ENCODE assay signal across 32 cellular contexts in genomic region chr7:51764981-51765380, GRCh38.
"Had no signal": no experiment of that assay in that cellular context is flagged by ENCODE, and none has a peak within 500 bp of the region (broad histone marks: within the 10 kb centered on the region; RNA-seq: fewer than 3 reads in every experiment).

No MANE protein-coding gene starts in this region.

- H3K9me3 ChIP-seq: adrenal gland, body of pancreas, breast epithelium had no signal

- H3K27ac ChIP-seq: adrenal gland, body of pancreas, brain microvascular endothelial cell, breast epithelium, VCaP had no signal

- H3K36me3 ChIP-seq: adrenal gland, brain microvascular endothelial cell, breast epithelium had no signal

- H3K4me3 ChIP-seq: adrenal gland, body of pancreas, breast epithelium had no signal

- H3K27me3 Mint-ChIP-seq: activated B cell treated with CpG ODN at 0.5 μM for 24 hours; activated CD4-positive, alpha-beta memory T cell treated with anti-CD3 and anti-CD28 coated beads for 36 hours; activated CD4-positive, alpha-beta T cell treated with anti-CD3 and anti-CD28 coated beads, Interleukin-2, amount 10 ng/mL, durations not matched to agents 24 days and 14 days; activated CD8-positive, alpha-beta memory T cell treated with anti-CD3 and anti-CD28 coated beads, Interleukin-2, amount 10 ng/mL, durations not matched to agents 7 days and 5 days; activated naive CD8-positive, alpha-beta T cell treated with anti-CD3 and anti-CD28 coated beads for 36 hours; activated T-cell treated with anti-CD3 and anti-CD28 coated beads, Interleukin-2, amount 50 U/mL, for 24 hours; T-cell; T-helper 17 cell had no signal

- FAIRE-seq: astrocyte, TTC549 had no signal

- ATAC-seq: activated CD8-positive, alpha-beta memory T cell treated with anti-CD3 and anti-CD28 coated beads, Interleukin-2, amount 10 ng/mL, durations not matched to agents 7 days and 5 days; activated CD8-positive, alpha-beta T cell treated with anti-CD3 and anti-CD28 coated beads, Interleukin-2, amount 10 ng/mL, durations not matched to agents 7 days and 5 days; body of pancreas; T-cell; T-helper 17 cell had no signal

- DNase-seq: activated B cell treated with CpG ODN at 0.5 μM for 24 hours; activated CD4-positive, alpha-beta memory T cell treated with anti-CD3 and anti-CD28 coated beads for 36 hours; activated CD4-positive, alpha-beta T cell treated with anti-CD3 and anti-CD28 coated beads for 4 hours; activated CD4-positive, alpha-beta T cell treated with anti-CD3 and anti-CD28 coated beads, Interleukin-2, amount 10 ng/mL, durations not matched to agents 24 days and 14 days; activated CD4-positive, alpha-beta T cell treated with anti-CD3 and anti-CD28 coated beads, Interleukin-2, amount 50 U/mL, for 1 hour; activated CD4-positive, alpha-beta T cell treated with anti-CD3 and anti-CD28 coated beads, Interleukin-2, amount 50 U/mL, for 4 hours; activated CD4-positive, CD25-positive, alpha-beta regulatory T cell treated with anti-CD3 and anti-CD28 coated beads, Interleukin-2, amount 50 U/mL, for 72 hours; activated CD8-positive, alpha-beta memory T cell treated with anti-CD3 and anti-CD28 coated beads for 24 hours; activated CD8-positive, alpha-beta memory T cell treated with anti-CD3 and anti-CD28 coated beads, Interleukin-2, amount 10 ng/mL, durations not matched to agents 7 days and 5 days; activated CD8-positive, alpha-beta memory T cell treated with anti-CD3 and anti-CD28 coated beads, Interleukin-2, amount 50 U/mL, for 48 hours; activated CD8-positive, alpha-beta T cell treated with anti-CD3 and anti-CD28 coated beads, Interleukin-2, amount 10 ng/mL, durations not matched to agents 7 days and 5 days; activated effector memory CD4-positive, alpha-beta T cell treated with anti-CD3 and anti-CD28 coated beads, Interleukin-2, amount 50 U/mL, for 16 hours; activated gamma-delta T cell treated with Interleukin-2 at 50 U/mL for 16 hours; activated naive CD4-positive, alpha-beta T cell; activated naive CD4-positive, alpha-beta T cell treated with anti-CD3 and anti-CD28 coated beads for 36 hours; activated naive CD4-positive, alpha-beta T cell treated with anti-CD3 and anti-CD28 coated beads, Interleukin-2, amount 50 U/mL, for 16 hours; activated naive CD8-positive, alpha-beta T cell treated with anti-CD3 and anti-CD28 coated beads for 36 hours; activated T-cell treated with anti-CD3 and anti-CD28 coated beads, Interleukin-2, amount 50 U/mL, for 24 hours; activated T-cell treated with anti-CD3 and anti-CD28 coated beads, Interleukin-2, amount 50 U/mL, for 48 hours; adrenal gland; amniotic stem cell; aorta; body of pancreas; brain microvascular endothelial cell; central memory CD4-positive, alpha-beta T cell; T-cell; T-helper 17 cell had no signal

- H3K36me3 Mint-ChIP-seq: activated CD4-positive, alpha-beta memory T cell treated with anti-CD3 and anti-CD28 coated beads for 36 hours; activated CD8-positive, alpha-beta memory T cell treated with anti-CD3 and anti-CD28 coated beads, Interleukin-2, amount 10 ng/mL, durations not matched to agents 7 days and 5 days; activated naive CD4-positive, alpha-beta T cell treated with anti-CD3 and anti-CD28 coated beads, Interleukin-2, amount 50 U/mL, for 72 hours; activated naive CD8-positive, alpha-beta T cell treated with anti-CD3 and anti-CD28 coated beads for 36 hours; T-cell had no signal

- H3K27ac Mint-ChIP-seq: activated B cell treated with CpG ODN at 0.5 μM for 24 hours; activated CD4-positive, alpha-beta memory T cell treated with anti-CD3 and anti-CD28 coated beads for 36 hours; activated CD4-positive, alpha-beta T cell treated with anti-CD3 and anti-CD28 coated beads, Interleukin-2, amount 10 ng/mL, durations not matched to agents 24 days and 14 days; activated CD8-positive, alpha-beta memory T cell treated with anti-CD3 and anti-CD28 coated beads, Interleukin-2, amount 10 ng/mL, durations not matched to agents 7 days and 5 days; activated CD8-positive, alpha-beta T cell treated with anti-CD3 and anti-CD28 coated beads, Interleukin-2, amount 10 ng/mL, durations not matched to agents 7 days and 5 days; activated naive CD4-positive, alpha-beta T cell treated with anti-CD3 and anti-CD28 coated beads for 36 hours; activated naive CD4-positive, alpha-beta T cell treated with anti-CD3 and anti-CD28 coated beads, Interleukin-2, amount 50 U/mL, for 72 hours; activated naive CD8-positive, alpha-beta T cell treated with anti-CD3 and anti-CD28 coated beads for 36 hours; activated T-cell treated with anti-CD3 and anti-CD28 coated beads, Interleukin-2, amount 50 U/mL, for 24 hours; T-cell; T-helper 17 cell had no signal

- H3K27me3 ChIP-seq: adrenal gland, body of pancreas, brain microvascular endothelial cell had no signal

- H3K4me3 Mint-ChIP-seq: activated B cell treated with CpG ODN at 0.5 μM for 24 hours; activated CD4-positive, alpha-beta memory T cell treated with anti-CD3 and anti-CD28 coated beads for 36 hours; activated CD4-positive, alpha-beta T cell treated with anti-CD3 and anti-CD28 coated beads, Interleukin-2, amount 10 ng/mL, durations not matched to agents 24 days and 14 days; activated CD8-positive, alpha-beta memory T cell treated with anti-CD3 and anti-CD28 coated beads, Interleukin-2, amount 10 ng/mL, durations not matched to agents 7 days and 5 days; activated CD8-positive, alpha-beta T cell treated with anti-CD3 and anti-CD28 coated beads, Interleukin-2, amount 10 ng/mL, durations not matched to agents 7 days and 5 days; activated naive CD4-positive, alpha-beta T cell treated with anti-CD3 and anti-CD28 coated beads for 36 hours; activated naive CD8-positive, alpha-beta T cell treated with anti-CD3 and anti-CD28 coated beads for 36 hours; activated T-cell treated with anti-CD3 and anti-CD28 coated beads, Interleukin-2, amount 50 U/mL, for 24 hours; T-cell; T-helper 17 cell had no signal

- H3K9me3 Mint-ChIP-seq: activated CD4-positive, alpha-beta T cell treated with anti-CD3 and anti-CD28 coated beads, Interleukin-2, amount 10 ng/mL, durations not matched to agents 24 days and 14 days had no signal

- H3K4me1 Mint-ChIP-seq: activated B cell treated with CpG ODN at 0.5 μM for 24 hours; activated CD4-positive, alpha-beta T cell treated with anti-CD3 and anti-CD28 coated beads, Interleukin-2, amount 10 ng/mL, durations not matched to agents 24 days and 14 days; activated CD8-positive, alpha-beta memory T cell treated with anti-CD3 and anti-CD28 coated beads, Interleukin-2, amount 10 ng/mL, durations not matched to agents 7 days and 5 days; activated naive CD8-positive, alpha-beta T cell treated with anti-CD3 and anti-CD28 coated beads for 36 hours; T-cell; T-helper 17 cell had no signal

- H3K4me1 ChIP-seq: adrenal gland, body of pancreas, breast epithelium had no signal
